ENCODE assay signal across 20 cellular contexts in genomic region chr9:82513976-82514735, GRCh38.
DNase-seq lines count a peak whose midpoint lies in the region; ATAC-seq, FAIRE-seq and TF ChIP-seq lines count a peak whose summit lies in the region.
"Had no signal": no experiment of that assay in that cellular context is flagged by ENCODE, and none has a peak within 500 bp of the region (broad histone marks: within the 10 kb centered on the region; RNA-seq: fewer than 3 reads in every experiment).

No MANE protein-coding gene starts in this region.

- no peaks in the 10 kb centered on the region for H3K36me3 ChIP-seq in GM23248 (ENCODE audit: low read depth)
- H3K36me3 ChIP-seq in gastroesophageal sphincter, result no peaks in the 10 kb centered on the region
- H3K36me3 ChIP-seq in transverse colon, result no peaks in the 10 kb centered on the region
- H3K36me3 ChIP-seq in small intestine (ENCODE audit: control insufficient read depth in 2 of 2, insufficient read depth in 2 of 2, low read length in 2 of 2), result no peaks in the 10 kb centered on the region

- no peaks in the 10 kb centered on the region for H3K9me2 ChIP-seq in GM23248 (ENCODE audit: insufficient read depth)

- H3K9me3 ChIP-seq in GM23248 (ENCODE audit: low read depth) (no peaks in the 10 kb centered on the region), gastroesophageal sphincter (no peaks in the 10 kb centered on the region), transverse colon (no peaks in the 10 kb centered on the region), small intestine (ENCODE audit: control insufficient read depth, low read depth) (no peaks in the 10 kb centered on the region)

- TF ChIP-seq CTCF in gastroesophageal sphincter (IDR thresholded peaks at IDR 0.05) (no peak), transverse colon (IDR thresholded peaks at IDR 0.05) (no peak)

- H3K4me3 ChIP-seq in GM23248 (no peak overlapping the region), gastroesophageal sphincter (no peak overlapping the region), transverse colon (no peak overlapping the region), small intestine (ENCODE audit: low read depth in 1 of 2, low read length in 2 of 2) (no peak overlapping the region)
- H3K4me3 ChIP-seq: K562 had no signal

- no peak for TF ChIP-seq POLR2A in gastroesophageal sphincter (IDR thresholded peaks at IDR 0.05)
- TF ChIP-seq POLR2A in transverse colon (IDR thresholded peaks at IDR 0.05), result no peak

- no peaks in the 10 kb centered on the region for H4K20me1 ChIP-seq in GM23248 (ENCODE audit: insufficient read depth)

- no peaks in the 10 kb centered on the region for H3K79me2 ChIP-seq in GM23248 (ENCODE audit: insufficient read depth)

- ATAC-seq in gastroesophageal sphincter (peak; percentile 43), GM18858 (IDR thresholded peaks at IDR 0.05; ENCODE audit: unreplicated experiment) (no peak)
- ATAC-seq: HCT116, K562 had no signal

- in situ Hi-C loops in GM23248 (cut with MboI), result no loop called here
- in situ Hi-C loops in transverse colon (cut with MboI; ENCODE audit: low pct_ligation_motif_present in 1 of 4, low pct_unique_long_range_greater_than_20kb in 1 of 4, low sequenced_read_pairs in 3 of 4), result loop anchor here in 1 of 4 donors (25.0 kb wide), 1 partner anchor 102 kb away; no protein-coding TSS in a partner anchor

- peak overlapping the region; percentile 66 for H3K4me2 ChIP-seq in GM23248 (ENCODE audit: unreplicated experiment)

- TF ChIP-seq EP300 in gastroesophageal sphincter (IDR thresholded peaks at IDR 0.05) (no peak), transverse colon (IDR thresholded peaks at IDR 0.05; ENCODE audit: low read depth) (no peak)

- WGBS in GM23248 (ENCODE audit: low coverage in 1 of 2, low lambda C conversion rate in 2 of 2, missing lambda C conversion rate in 2 of 2), 2 experiments, result 5 to 13% methylated on average over 3 of the region's 3 CpGs
- 27 to 36% methylated on average over 3 of the region's 3 CpGs for WGBS in gastroesophageal sphincter (ENCODE audit: low coverage in 1 of 2), 2 donors
- WGBS in transverse colon (ENCODE audit: low coverage in 1 of 2), 2 donors, result 57 to 66% methylated on average over 3 of the region's 3 CpGs
- 49 to 66% (median 56%) methylated on average over 3 of the region's 3 CpGs for WGBS in small intestine, 3 donors

- DNase-seq in GM23248 (peak; percentile 14), M059J (ENCODE audit: low read depth) (peak; percentile 25), transverse colon (no peak), small intestine (no peak), DMS79 treated with DMSO at 0.1 percent for 48 hours (lab: John Stamatoyannopoulos, UW) (no peak)
- DNase-seq: CD4-positive, CD25-positive, alpha-beta regulatory T cell; COR-L47; DMS 273 treated with DMSO at 0.1 percent for 48 hours; GDM1; NCI-H1105 treated with DMSO at 0.1 percent for 48 hours; NCI-H1694; NCI-H2107; NCI-H524; NCI-H82; OCI-M1; Right ventricle myocardium superior had no signal

- H3K9ac ChIP-seq in GM23248, result no peak overlapping the region

- H2AFZ ChIP-seq in GM23248, result no peak overlapping the region

- H3F3A ChIP-seq in GM23248 (ENCODE audit: insufficient read depth), result peaks cover 9% of the 10 kb centered on the region; the same call in 1 of the 2 replicates

- H3K4me1 ChIP-seq in GM23248 (ENCODE audit: insufficient read depth), result peaks cover 19% of the 10 kb centered on the region
- H3K4me1 ChIP-seq in gastroesophageal sphincter, result peaks cover 0 to 25% (median 14%) of the 10 kb centered on the region in 3 donors
- H3K4me1 ChIP-seq in transverse colon, result peaks cover 0 to 13% (median 2%) of the 10 kb centered on the region in 4 donors
- H3K4me1 ChIP-seq in small intestine (ENCODE audit: control insufficient read depth in 2 of 2, insufficient read depth in 1 of 2, low read depth in 1 of 2, low read length in 1 of 2), result no peaks in the 10 kb centered on the region

- intact Hi-C loops in transverse colon (cut with DNase I; ENCODE audit: low total_unique reads), result no loop called here

- no peak for FAIRE-seq in small intestine (lab: Jason Lieb, UNC)
- FAIRE-seq: K562 had no signal

- H3K27me3 ChIP-seq in GM23248 (replicated peaks; ENCODE audit: insufficient read depth) (0 out of 2 replicates have a peak, but pooled peaks cover 20% of the 10 kb centered on the region), gastroesophageal sphincter (no peaks in the 10 kb centered on the region), transverse colon (no peaks in the 10 kb centered on the region), small intestine (ENCODE audit: control insufficient read depth in 2 of 2, insufficient read depth in 2 of 2, low read length in 2 of 2) (no peaks in the 10 kb centered on the region)

- H3K27ac ChIP-seq in GM23248 (no peak overlapping the region), gastroesophageal sphincter (peak overlapping the region in 2 of 4 donors; percentile 52 to 67), transverse colon (peak overlapping the region in 3 of 4 donors; percentile 21 to 50 (median 23)), small intestine (ENCODE audit: low read depth in 1 of 2, low read length in 1 of 2) (no peak overlapping the region)

Comparison
In these comparisons a context has a peak if more than half of its experiments do, and no peak if none do; other contexts are left out.
1. DNase-seq: peak in GM23248 (single experiment) and M059J (single experiment); none in transverse colon (single experiment), small intestine (single experiment) and DMS79 treated with DMSO at 0.1 percent for 48 hours (single experiment).
2. H3K27ac ChIP-seq: peak in transverse colon (3 of 4); none in GM23248 (single experiment) and small intestine (0 of 2).